22 cellular contexts compared by ENCODE assay signal in genomic region chr6:24391208-24391607, GRCh38. TPM values are rescaled to one million over a fixed set of nuclear protein-coding genes. Genes with fewer than 3 reads are reported as not detected.
DNase-seq lines count a peak whose midpoint lies in the region; ATAC-seq, FAIRE-seq and TF ChIP-seq lines count a peak whose summit lies in the region.
"Had no signal": no experiment of that assay in that cellular context is flagged by ENCODE, and none has a peak within 500 bp of the region (broad histone marks: within the 10 kb centered on the region; RNA-seq: fewer than 3 reads in every experiment).

No MANE protein-coding gene starts in this region.

- H3K4me2 ChIP-seq in BLaER1 (peak overlapping the region; percentile 57), Loucy (ENCODE audit: low read depth, low read length, poor library complexity, severe bottlenecking) (peak overlapping the region; percentile 17), OCI-LY7 (ENCODE audit: low read length) (no peak overlapping the region)
- H3K4me2 ChIP-seq: A549 had no signal

- no peak overlapping the region for H2AFZ ChIP-seq in Loucy (ENCODE audit: low read length)
- no peak overlapping the region for H2AFZ ChIP-seq in OCI-LY7 (ENCODE audit: low read length)

- H3K79me2 ChIP-seq in Loucy (ENCODE audit: insufficient read depth, low read length): no peaks in the 10 kb centered on the region
- H3K79me2 ChIP-seq in OCI-LY7 (ENCODE audit: insufficient read depth, low read depth, low read length): no peaks in the 10 kb centered on the region

- H3K27me3 ChIP-seq in BLaER1: peaks cover 7% of the 10 kb centered on the region; the same call in 1 of the 2 replicates
- peaks cover 2% of the 10 kb centered on the region for H3K27me3 ChIP-seq in Loucy (ENCODE audit: insufficient read depth, low read length, poor library complexity, severe bottlenecking)
- H3K27me3 ChIP-seq: BE2C had no signal

- ATAC-seq in HG03469 (IDR thresholded peaks at IDR 0.05; ENCODE audit: unreplicated experiment): peak; percentile 5
- ATAC-seq in activated CD4-positive, CD25-positive, alpha-beta regulatory T cell treated with anti-CD3 and anti-CD28 coated beads, Interleukin-2, amount 50 U/mL, for 24 hours: no peak
- ATAC-seq: A549; CD8-positive, alpha-beta T cell had no signal

- H3K27ac ChIP-seq in BLaER1 (no peak overlapping the region), SK-N-MC (peak overlapping the region; percentile 84), OCI-LY7 (ENCODE audit: low read depth, low read length, poor library complexity, severe bottlenecking) (no peak overlapping the region)
- H3K27ac ChIP-seq: A549, C4-2B had no signal

- no peaks in the 10 kb centered on the region for H3K9me2 ChIP-seq in Loucy (replicated peaks; ENCODE audit: low read depth, low read length)
- H3K9me2 ChIP-seq in OCI-LY7 (ENCODE audit: insufficient read depth, low read length): no peaks in the 10 kb centered on the region

- POLR2A ChIA-PET in OCI-LY7 (lab: Charles Lee): no interaction called here

- FAIRE-seq in D721Med (lab: Jason Lieb, UNC): no peak
- FAIRE-seq: A549, G401.6, GM12892, H54 had no signal

- no peak for TF ChIP-seq CTCF in Loucy (conservative IDR thresholded peaks at IDR 0.05; ENCODE audit: low read length)
- no peak for TF ChIP-seq CTCF in D721Med (IDR thresholded peaks at IDR 0.05; ENCODE audit: insufficient read depth, missing control alignments)
- TF ChIP-seq CTCF in OCI-LY7 (conservative IDR thresholded peaks at IDR 0.05; ENCODE audit: low read length): no peak

- no peaks in the 10 kb centered on the region for H3K36me3 ChIP-seq in BLaER1
- H3K36me3 ChIP-seq in Loucy (ENCODE audit: insufficient read depth, low read length): no peaks in the 10 kb centered on the region
- no peaks in the 10 kb centered on the region for H3K36me3 ChIP-seq in SK-N-MC (ENCODE audit: insufficient read depth, low read length)
- H3K36me3 ChIP-seq in OCI-LY7 (ENCODE audit: insufficient read depth, low read length): no peaks in the 10 kb centered on the region
- H3K36me3 ChIP-seq: BE2C, HAP-1 had no signal

- CTCF ChIA-PET in OCI-LY7 (lab: Charles Lee; ENCODE audit: unreplicated experiment): no interaction called here

- H3F3A ChIP-seq in Loucy (ENCODE audit: low read depth): no peaks in the 10 kb centered on the region

- H3K4me3 ChIP-seq in BLaER1 (no peak overlapping the region), Loucy (ENCODE audit: low read length, poor library complexity, severe bottlenecking) (no peak overlapping the region), SK-N-MC (no peak overlapping the region), OCI-LY7 (ENCODE audit: low read depth, low read length, poor library complexity, severe bottlenecking) (no peak overlapping the region)
- H3K4me3 ChIP-seq: A549, HAP-1 had no signal

- H3K9ac ChIP-seq in BLaER1 (no peak overlapping the region), Loucy (ENCODE audit: low read depth, low read length, poor library complexity, severe bottlenecking) (no peak overlapping the region), SK-N-MC (ENCODE audit: insufficient read length) (no peak overlapping the region)

- H4K20me1 ChIP-seq in BLaER1 (no peaks in the 10 kb centered on the region; the same call in 1 of the 2 replicates), Loucy (ENCODE audit: insufficient read depth, low read length, poor library complexity, severe bottlenecking) (no peaks in the 10 kb centered on the region), OCI-LY7 (ENCODE audit: insufficient read depth, low read length) (no peaks in the 10 kb centered on the region)

- H3K4me1 ChIP-seq in BLaER1 (peaks cover 16% of the 10 kb centered on the region), Loucy (ENCODE audit: insufficient read depth, low read length, poor library complexity, severe bottlenecking) (peaks cover 9% of the 10 kb centered on the region), OCI-LY7 (ENCODE audit: insufficient read depth, low read length, poor library complexity, severe bottlenecking) (no peaks in the 10 kb centered on the region)
- H3K4me1 ChIP-seq: HAP-1 had no signal

- intact Hi-C loops in OCI-LY7 (cut with micrococcal nuclease; ENCODE audit: unreplicated experiment): no loop called here

- no peak for DNase-seq in SK-N-MC (ENCODE audit: low read depth, low spot score)
- DNase-seq in T1000 (lab: John Stamatoyannopoulos, UW): no peak
- no peak for DNase-seq in D721Med (ENCODE audit: insufficient read length, low spot score)
- no peak for DNase-seq in OCI-LY7 (ENCODE audit: low spot score)
- DNase-seq: 8988T; ACHN; AML-193; BE2C; CD8-positive, alpha-beta T cell; GOT3; HFFc6 had no signal

- BruUV-seq in OCI-LY7 (replicated peaks; lab: Mats Ljungman, UMichigan): no TSS peak

- H3K9me3 ChIP-seq in BLaER1 (peaks cover 9% of the 10 kb centered on the region), Loucy (ENCODE audit: insufficient read depth, low read depth, low read length) (no peaks in the 10 kb centered on the region), SK-N-MC (ENCODE audit: low read depth, low read length) (no peaks in the 10 kb centered on the region), OCI-LY7 (ENCODE audit: low read length) (0 out of 2 replicates have a peak, but pooled peaks cover 3% of the 10 kb centered on the region)
- H3K9me3 ChIP-seq: BE2C, HAP-1 had no signal

RNA-seq across cellular contexts. Expression of gene MRS2, which starts 11.5 kb away (rescaled TPM):
- not detected in 2 replicates for total RNA-seq in OCI-LY7 (2014; rRNA removed; shearing (Covaris generic))
- 0.97 and 1.3 TPM in 2 replicates for total RNA-seq in OCI-LY7 (2022)

RNA-seq across cellular contexts. Expression of gene DCDC2, which starts 33.3 kb away (rescaled TPM):
- 0.06 and 0.15 TPM in 2 replicates for total RNA-seq in OCI-LY7 (2014; rRNA removed; shearing (Covaris generic))
- total RNA-seq in OCI-LY7 (2022): not detected in 2 replicates
- total RNA-seq: CD4-positive, CD25-positive, alpha-beta regulatory T cell; CD8-positive, alpha-beta T cell; HFFc6 had no signal
